ENCODE assay signal across 9 cellular contexts in the genomic region with DNA sequence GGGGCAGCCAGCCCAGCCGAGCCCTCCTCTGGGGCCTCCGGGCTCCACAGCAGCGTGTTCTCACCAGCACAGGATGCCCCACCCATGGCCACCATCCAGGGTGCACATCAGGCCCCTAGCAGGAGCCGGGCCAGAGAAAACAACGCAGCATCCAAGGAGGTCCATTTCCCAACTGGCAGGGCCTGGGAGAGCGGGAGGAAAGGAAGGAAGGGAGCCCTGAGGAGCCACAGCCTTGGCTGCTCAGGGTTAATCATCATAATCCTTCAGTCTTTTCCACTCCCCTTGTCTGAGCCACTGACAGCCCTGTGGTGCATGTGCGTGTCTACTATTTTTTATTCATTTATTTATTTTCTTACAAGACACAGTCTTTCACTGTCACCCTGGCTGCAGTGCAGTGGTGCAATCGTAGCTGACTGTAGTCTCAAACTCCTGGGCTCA. TPM values are rescaled to one million over a fixed set of nuclear protein-coding genes. Genes with fewer than 3 reads are reported as not detected.
DNase-seq lines count a peak whose midpoint lies in the region; ATAC-seq and TF ChIP-seq lines count a peak whose summit lies in the region.
"Had no signal": no experiment of that assay in that cellular context is flagged by ENCODE, and none has a peak within 500 bp of the region (broad histone marks: within the 10 kb centered on the region; RNA-seq: fewer than 3 reads in every experiment).

No MANE protein-coding gene starts in this region.

- H3K4me1 ChIP-seq in upper lobe of left lung: peaks cover 13 to 17% (median 17%) of the 10 kb centered on the region in 4 donors

- H3K4me3 ChIP-seq in coronary artery: peak overlapping the region; percentile 36
- H3K4me3 ChIP-seq in lower leg skin (ENCODE audit: low read depth, poor library complexity, severe bottlenecking): no peak overlapping the region
- no peak overlapping the region for H3K4me3 ChIP-seq in upper lobe of left lung

- peak overlapping the region; percentile 61 to 85 for H3K27ac ChIP-seq in coronary artery
- peak overlapping the region; percentile 30 to 61 (median 42) for H3K27ac ChIP-seq in upper lobe of left lung

- peak in 1 of 4 donors; percentile 11 for TF ChIP-seq EP300 in upper lobe of left lung (IDR thresholded peaks at IDR 0.05)

- no peaks in the 10 kb centered on the region for H3K36me3 ChIP-seq in upper lobe of left lung

- WGBS in lower leg skin, 2 donors: 12 to 29% methylated on average over 7 to 8 of the region's 8 CpGs
- 51 to 60% methylated on average over 5 to 7 of the region's 8 CpGs for WGBS in upper lobe of left lung, 2 donors

- DNase-seq in LHCN-M2 (ENCODE audit: low read depth) (peak; percentile 51), coronary artery (ENCODE audit: low spot score) (peak; percentile 97), lower leg skin (ENCODE audit: low spot score in 2 of 2) (peak; percentile 81 to 98), upper lobe of left lung (peak; percentile 56 to 86), NCI-H1417 (lab: John Stamatoyannopoulos, UW) (no peak)
- DNase-seq: activated CD4-positive, alpha-beta T cell treated with anti-CD3 and anti-CD28 coated beads for 1 hour; amniotic stem cell had no signal

- intact Hi-C loops in lower leg skin (cut with DNase I; ENCODE audit: low total_unique reads): no loop called here

- TF ChIP-seq CTCF in coronary artery (IDR thresholded peaks at IDR 0.05) (no peak), lower leg skin (IDR thresholded peaks at IDR 0.05) (no peak), upper lobe of left lung (IDR thresholded peaks at IDR 0.05) (no peak)

- ATAC-seq in upper lobe of left lung (ENCODE audit: low FRiP score in 2 of 2) (peak; percentile 58 to 80), GM18502 (IDR thresholded peaks at IDR 0.05; ENCODE audit: poor library complexity, unreplicated experiment) (no peak), HG02852 (IDR thresholded peaks at IDR 0.05; ENCODE audit: unreplicated experiment) (no peak)

- H3K9me3 ChIP-seq in upper lobe of left lung: no peaks in the 10 kb centered on the region

- TF ChIP-seq POLR2A in lower leg skin (IDR thresholded peaks at IDR 0.05): no peak
- no peak for TF ChIP-seq POLR2A in upper lobe of left lung (IDR thresholded peaks at IDR 0.05)

- H3K27me3 ChIP-seq in upper lobe of left lung: peaks cover 0 to 9% (median 2%) of the 10 kb centered on the region in 4 donors

RNA-seq across cellular contexts. Expression of gene PLAC9, which starts 3.6 kb away (rescaled TPM):
- total RNA-seq in LHCN-M2 (2014; rRNA removed) (not detected in 2 replicates), lower leg skin (10 to 100 TPM in 1 of 4 donors, 1 to 10 TPM in 3; 1.3 to 17.4 (median 8.5) TPM), upper lobe of left lung (10 to 100 TPM in 3 of 6 donors, 1 to 10 TPM in 1, not detected in 2; 7.9 to 82.9 (median 26.5) TPM)
- polyA plus RNA-seq in LHCN-M2 (2012): 0.80 TPM

RNA-seq across cellular contexts. Expression of gene TMEM254, which starts 57.7 kb away (rescaled TPM):
- total RNA-seq in LHCN-M2 (2014; rRNA removed) (9.1 and 11.7 TPM in 2 replicates), lower leg skin (10 to 100 TPM; 30.9 to 74.4 (median 48.6) TPM), upper lobe of left lung (10 to 100 TPM in 4 of 6 donors, 1 to 10 TPM in 2; 5.7 to 22.4 (median 16.0) TPM)
- 11.4 TPM for polyA plus RNA-seq in LHCN-M2 (2012)

Comparison
In these comparisons a context has a peak if more than half of its experiments do, and no peak if none do; other contexts are left out.
1. DNase-seq: peak in LHCN-M2 (single experiment), coronary artery (single experiment), lower leg skin (2 of 2) and upper lobe of left lung (2 of 2); none in NCI-H1417 (0 of 3).
2. ATAC-seq: peak in upper lobe of left lung (2 of 2); none in GM18502 (single experiment) and HG02852 (single experiment).